Comparison of ENCODE assay signal across 8 cellular contexts in the genomic region with DNA sequence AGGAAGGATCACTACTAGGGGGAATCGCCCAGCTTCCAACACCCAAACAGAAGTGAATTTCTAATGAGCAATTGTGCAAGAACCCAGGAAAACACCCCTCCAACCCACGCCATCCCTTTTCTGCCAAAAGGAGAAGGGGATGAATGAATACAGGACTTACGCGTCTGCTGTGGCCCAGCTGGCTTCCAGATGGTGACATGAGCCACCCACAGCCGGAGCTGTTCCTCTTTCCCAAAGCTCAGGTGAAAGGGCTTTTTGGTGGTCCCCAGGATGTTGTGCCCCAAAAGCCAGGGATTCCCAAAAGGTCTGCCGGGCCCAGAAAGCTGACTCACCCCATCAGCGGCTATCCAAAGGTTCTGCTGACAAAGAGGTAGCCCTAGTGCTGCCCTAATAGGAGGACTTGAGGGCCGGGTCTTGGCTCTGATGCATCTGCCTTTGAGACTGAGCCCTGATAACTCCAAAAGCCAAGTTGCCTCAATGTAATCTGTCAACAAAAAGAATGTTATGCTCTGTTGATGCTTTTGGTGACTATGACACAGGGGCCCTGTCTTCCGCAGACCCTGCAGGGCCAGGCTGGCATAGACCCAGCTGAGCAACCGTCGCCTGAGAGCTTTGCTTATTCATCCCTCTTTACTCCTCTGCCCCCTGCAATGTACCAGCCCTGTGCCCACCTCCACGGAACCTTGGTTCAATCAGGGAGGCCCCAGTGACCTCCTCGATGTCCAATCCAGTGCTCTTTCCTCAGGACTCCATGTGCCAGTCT. TPM values are rescaled to one million over a fixed set of nuclear protein-coding genes. Genes with fewer than 3 reads are reported as not detected.
DNase-seq lines count a peak whose midpoint lies in the region; ATAC-seq and TF ChIP-seq lines count a peak whose summit lies in the region.

No MANE protein-coding gene starts in this region.

- H3K27ac Mint-ChIP-seq in CD4-positive, CD25-positive, alpha-beta regulatory T cell, result peak overlapping the region in 2 of 3 donors; percentile 38 to 59

- intact Hi-C loops in Right ventricle myocardium superior (cut with DNase I), result no loop called here
- intact Hi-C loops in prostate gland (cut with DNase I), result loop anchor here (10.0 kb wide), 1 partner anchor 358 kb away; the partner anchor contains the start of gene TRAF1

- 47% methylated on average over 13 of the region's 13 CpGs for WGBS in prostate gland

- no peak overlapping the region for H3K4me3 Mint-ChIP-seq in CD4-positive, CD25-positive, alpha-beta regulatory T cell

- no peak for DNase-seq in CD4-positive, CD25-positive, alpha-beta regulatory T cell
- DNase-seq in RPMI7951 (ENCODE audit: low read depth), result peak; percentile 92
- peak; percentile 82 for DNase-seq in Right ventricle myocardium superior
- no peak for DNase-seq in prostate gland (ENCODE audit: low spot score)
- DNase-seq in stimulated activated naive CD4-positive, alpha-beta T cell (lab: John Stamatoyannopoulos, UW), result no peak
- no peak for DNase-seq in COR-L47 (lab: John Stamatoyannopoulos, UW)
- no peak for DNase-seq in NCI-H774 (lab: John Stamatoyannopoulos, UW)
- DNase-seq in activated CD4-positive, CD25-positive, alpha-beta regulatory T cell treated with anti-CD3 and anti-CD28 coated beads, Interleukin-2, amount 50 U/mL, for 72 hours, result no peak

- no peaks in the 10 kb centered on the region for H3K36me3 Mint-ChIP-seq in CD4-positive, CD25-positive, alpha-beta regulatory T cell

- no peak for TF ChIP-seq POLR2A in prostate gland (IDR thresholded peaks at IDR 0.05)

- no peaks in the 10 kb centered on the region for H3K36me3 ChIP-seq in CD4-positive, CD25-positive, alpha-beta regulatory T cell (ENCODE audit: control insufficient read depth, insufficient read depth, low read length)
- no peaks in the 10 kb centered on the region for H3K36me3 ChIP-seq in prostate gland

- H3K4me1 Mint-ChIP-seq in CD4-positive, CD25-positive, alpha-beta regulatory T cell, result peaks cover 0 to 3% (median 1%) of the 10 kb centered on the region in 4 donors

- no peaks in the 10 kb centered on the region for H3K27me3 ChIP-seq in CD4-positive, CD25-positive, alpha-beta regulatory T cell (ENCODE audit: control insufficient read depth, insufficient read depth, low read length)
- no peaks in the 10 kb centered on the region for H3K27me3 ChIP-seq in prostate gland (replicated peaks; ENCODE audit: insufficient read depth)

- H3K9me3 Mint-ChIP-seq in CD4-positive, CD25-positive, alpha-beta regulatory T cell, result no peaks in the 10 kb centered on the region

- no peaks in the 10 kb centered on the region for H3K4me1 ChIP-seq in CD4-positive, CD25-positive, alpha-beta regulatory T cell (ENCODE audit: control insufficient read depth, insufficient read depth, low read length, poor library complexity, severe bottlenecking)
- H3K4me1 ChIP-seq in prostate gland (replicated peaks), result peaks cover 4% of the 10 kb centered on the region

- no peaks in the 10 kb centered on the region for H3K27me3 Mint-ChIP-seq in CD4-positive, CD25-positive, alpha-beta regulatory T cell

- no peaks in the 10 kb centered on the region for H3K9me3 ChIP-seq in CD4-positive, CD25-positive, alpha-beta regulatory T cell (ENCODE audit: control insufficient read depth in 2 of 2, low read length in 2 of 2)
- no peaks in the 10 kb centered on the region for H3K9me3 ChIP-seq in prostate gland

- H3K4me3 ChIP-seq in CD4-positive, CD25-positive, alpha-beta regulatory T cell (ENCODE audit: low read depth, low read length), result no peak overlapping the region
- no peak overlapping the region for H3K4me3 ChIP-seq in prostate gland

- no peak overlapping the region for H3K27ac ChIP-seq in CD4-positive, CD25-positive, alpha-beta regulatory T cell (ENCODE audit: insufficient read depth, low read length, poor library complexity, severe bottlenecking)
- peak overlapping the region; percentile 85 to 90 for H3K27ac ChIP-seq in prostate gland

- ATAC-seq in CD4-positive, CD25-positive, alpha-beta regulatory T cell (ENCODE audit: low read depth in 2 of 2), result peak in 1 of 2 donors; percentile 8
- ATAC-seq in Right ventricle myocardium superior (ENCODE audit: poor library complexity), result peak; percentile 15

- no peak for TF ChIP-seq CTCF in prostate gland (IDR thresholded peaks at IDR 0.05)

RNA-seq across cellular contexts. Expression of gene GSN, which starts 14.5 kb away (rescaled TPM):
- 12.1 TPM for total RNA-seq in CD4-positive, CD25-positive, alpha-beta regulatory T cell
- 1 to 10 TPM; 2.7 to 6.3 (median 4.9) TPM for polyA plus RNA-seq in CD4-positive, CD25-positive, alpha-beta regulatory T cell
- 229 and 317 TPM in 2 replicates for total RNA-seq in RPMI7951 (2014; rRNA removed; shearing (Covaris generic))
- 837 TPM for total RNA-seq in Right ventricle myocardium superior
- 100 to 1,000 TPM; 390 to 690 TPM for total RNA-seq in prostate gland

Comparison
In these comparisons a context has a peak if more than half of its experiments do, and no peak if none do; other contexts are left out.
1. DNase-seq: peak in RPMI7951 (single experiment) and Right ventricle myocardium superior (single experiment); none in CD4-positive, CD25-positive, alpha-beta regulatory T cell (0 of 3), prostate gland (single experiment), stimulated activated naive CD4-positive, alpha-beta T cell (0 of 6), COR-L47 (single experiment), NCI-H774 (single experiment) and activated CD4-positive, CD25-positive, alpha-beta regulatory T cell treated with anti-CD3 and anti-CD28 coated beads, Interleukin-2, amount 50 U/mL, for 72 hours (single experiment).
2. RNA of gene GSN, which starts 14.5 kb away (total RNA-seq): 837 TPM in Right ventricle myocardium superior (single experiment), 390 to 690 TPM in prostate gland and 229 to 317 TPM in RPMI7951; 12.1 TPM in CD4-positive, CD25-positive, alpha-beta regulatory T cell (single experiment); every median in the first group is over 10 times any median in the second.